Comparison of ENCODE assay signal across 1 cellular context in the genomic region with DNA sequence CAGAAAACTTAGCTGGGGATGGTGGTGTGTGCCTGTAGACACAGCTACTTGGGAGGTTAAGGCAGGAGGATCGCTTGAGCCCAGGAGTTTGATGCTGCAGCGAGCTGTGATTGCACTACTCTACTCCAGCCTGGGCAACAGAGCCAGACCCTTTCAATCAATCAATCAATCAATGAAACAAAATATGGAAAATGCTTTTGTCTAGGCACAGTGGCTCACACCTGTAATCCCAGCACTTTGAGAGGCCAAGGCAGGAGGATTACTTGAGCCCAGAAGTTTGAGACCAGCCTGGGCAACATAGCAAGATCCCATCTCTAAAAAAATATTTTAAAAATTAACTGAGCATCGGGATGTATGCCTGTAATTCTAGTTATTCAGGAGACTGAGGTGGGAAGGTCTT. TPM values are rescaled to one million over a fixed set of nuclear protein-coding genes. Genes with fewer than 3 reads are reported as not detected.
"Had no signal": no experiment of that assay in that cellular context is flagged by ENCODE, and none has a peak within 500 bp of the region (broad histone marks: within the 10 kb centered on the region; RNA-seq: fewer than 3 reads in every experiment).

No MANE protein-coding gene starts in this region.

RNA-seq across cellular contexts. Expression of gene RGL1, which starts 19.0 kb away (rescaled TPM):
- polyA plus RNA-seq: IgD-negative memory B cell had no signal
